Comparison of ENCODE assay signal across 9 cellular contexts in genomic region chr12:94405378-94406116, GRCh38. TPM values are rescaled to one million over a fixed set of nuclear protein-coding genes. Genes with fewer than 3 reads are reported as not detected.
DNase-seq lines count a peak whose midpoint lies in the region; ATAC-seq and TF ChIP-seq lines count a peak whose summit lies in the region.
"Had no signal": no experiment of that assay in that cellular context is flagged by ENCODE, and none has a peak within 500 bp of the region (broad histone marks: within the 10 kb centered on the region; RNA-seq: fewer than 3 reads in every experiment).

No MANE protein-coding gene starts in this region.

- H3K4me3 ChIP-seq in IMR-90 (ENCODE audit: insufficient read depth, low read depth, low read length): 0 out of 2 replicates have a peak overlapping the region, but pooled peaks have one; percentile 4
- peak overlapping the region in 1 of 2 donors; percentile 41 for H3K4me3 ChIP-seq in muscle layer of colon (ENCODE audit: low read depth in 1 of 2, low read length in 2 of 2)
- no peak overlapping the region for H3K4me3 ChIP-seq in mesendoderm (ENCODE audit: low read length)
- H3K4me3 ChIP-seq: cardiac muscle cell had no signal

- no peaks in the 10 kb centered on the region for H3K27me3 Mint-ChIP-seq in naive thymus-derived CD8-positive, alpha-beta T cell

- peak overlapping the region in 4 of 10 donors; percentile 0 to 28 (median 5) for H3K27ac Mint-ChIP-seq in naive thymus-derived CD8-positive, alpha-beta T cell

- H2AK5ac ChIP-seq in IMR-90 (ENCODE audit: low read depth, low read length) (no peak overlapping the region), mesendoderm (ENCODE audit: low read length) (no peak overlapping the region)

- H2BK20ac ChIP-seq in IMR-90 (ENCODE audit: low read depth, low read length): no peak overlapping the region

- no peak overlapping the region for H3K27ac ChIP-seq in IMR-90 (ENCODE audit: insufficient read depth, low read length)
- peak overlapping the region; percentile 24 for H3K27ac ChIP-seq in muscle layer of colon (ENCODE audit: low read depth, low read length)
- no peak overlapping the region for H3K27ac ChIP-seq in mesendoderm (ENCODE audit: low read depth, low read length)
- H3K27ac ChIP-seq: cardiac muscle cell had no signal

- H3K4ac ChIP-seq in IMR-90 (ENCODE audit: low read depth, low read length): no peak overlapping the region
- no peak overlapping the region for H3K4ac ChIP-seq in mesendoderm (ENCODE audit: low read depth, low read length)

- peak overlapping the region; percentile 15; the same call in 1 of the 2 replicates for H4K5ac ChIP-seq in IMR-90 (ENCODE audit: low read depth, low read length)
- H4K5ac ChIP-seq in mesendoderm (ENCODE audit: low read length): no peak overlapping the region

- H2BK15ac ChIP-seq in IMR-90 (ENCODE audit: low read depth, low read length): no peak overlapping the region
- H2BK15ac ChIP-seq in mesendoderm (replicated peaks; ENCODE audit: low read depth): no peak overlapping the region

- H3K4me3 Mint-ChIP-seq in naive thymus-derived CD8-positive, alpha-beta T cell: no peak overlapping the region

- H4K91ac ChIP-seq in IMR-90 (ENCODE audit: insufficient read depth, low read depth, low read length): no peak overlapping the region

- H3K79me1 ChIP-seq in IMR-90 (ENCODE audit: low read depth in 1 of 2, low read length in 2 of 2) (no peaks in the 10 kb centered on the region; a peak in 1 of 4 replicates), mesendoderm (ENCODE audit: low read length) (no peaks in the 10 kb centered on the region)

- no peak overlapping the region for H2AFZ ChIP-seq in IMR-90 (replicated peaks; ENCODE audit: low read length, poor library complexity)

- in situ Hi-C loops in GM13977 (cut with MboI; ENCODE audit: low pct_unique_long_range_greater_than_20kb, low sequenced_read_pairs, unreplicated experiment): no loop called here
- in situ Hi-C loops in IMR-90 (cut with MboI; ENCODE audit: low sequenced_read_pairs): no loop called here

- H3K4me2 ChIP-seq in IMR-90 (ENCODE audit: low read depth, low read length) (peak overlapping the region; percentile 56), mesendoderm (ENCODE audit: low read length) (no peak overlapping the region)

- peak overlapping the region in 1 of 2 experiments; percentile 43; a peak in 1 of 4 replicates for H4K8ac ChIP-seq in IMR-90 (ENCODE audit: low read depth in 2 of 2, low read length in 2 of 2)
- H4K8ac ChIP-seq in mesendoderm (ENCODE audit: low read depth, low read length): no peak overlapping the region

- BruUV-seq in IMR-90 (replicated peaks; lab: Mats Ljungman, UMichigan): no TSS peak

- dilution Hi-C loops in IMR-90 (cut with HindIII; ENCODE audit: low sequenced_read_pairs, unreplicated experiment): no loop called here

- no peak overlapping the region for H3K23ac ChIP-seq in IMR-90 (ENCODE audit: low read depth, low read length)
- H3K23ac ChIP-seq in mesendoderm (ENCODE audit: low read length): no peak overlapping the region

- no peak overlapping the region for H2AK9ac ChIP-seq in IMR-90 (replicated peaks; ENCODE audit: low read depth, low read length, poor library complexity)

- ATAC-seq in GM21515 (IDR thresholded peaks at IDR 0.05; ENCODE audit: unreplicated experiment) (peak; percentile 79), IMR-90 (ENCODE audit: low read depth) (peak; percentile 62)
- no peak for ATAC-seq in naive thymus-derived CD8-positive, alpha-beta T cell

- CTCF ChIA-PET in IMR-90 (lab: Yijun Ruan, JAX): no interaction called here

- peak overlapping the region; percentile 33; the same call in 1 of the 2 replicates for H3K9ac ChIP-seq in IMR-90 (ENCODE audit: low read depth, low read length)
- H3K9ac ChIP-seq in muscle layer of colon (ENCODE audit: low read length): no peak overlapping the region
- no peak overlapping the region for H3K9ac ChIP-seq in mesendoderm (ENCODE audit: low read length)

- no CpG with 5 or more reads among the region's 3 CpGs for WGBS in IMR-90 (ENCODE audit: extremely low coverage in 2 of 2, insufficient read length in 1 of 2), 2 experiments
- WGBS in mesendoderm (ENCODE audit: extremely low coverage, insufficient coverage, low lambda C conversion rate): no CpG with 5 or more reads among the region's 3 CpGs

- peaks cover 20 to 29% (median 28%) of the 10 kb centered on the region in 3 donors for H3K36me3 Mint-ChIP-seq in naive thymus-derived CD8-positive, alpha-beta T cell

- H3K27me3 ChIP-seq in IMR-90 (ENCODE audit: control insufficient read depth, insufficient read depth, low read length) (no peaks in the 10 kb centered on the region), muscle layer of colon (ENCODE audit: control insufficient read depth in 1 of 2, insufficient read depth in 2 of 2, low read length in 2 of 2) (no peaks in the 10 kb centered on the region), mesendoderm (ENCODE audit: insufficient read depth, low read length, poor library complexity) (no peaks in the 10 kb centered on the region)
- H3K27me3 ChIP-seq: cardiac muscle cell had no signal

- H3K9me3 Mint-ChIP-seq in naive thymus-derived CD8-positive, alpha-beta T cell: peaks cover 0 to 8% (median 2%) of the 10 kb centered on the region in 9 donors

- 0 out of 2 replicates have a peak, but pooled peaks cover 5% of the 10 kb centered on the region for H3K9me1 ChIP-seq in IMR-90 (ENCODE audit: insufficient read depth, low read length)

- POLR2A ChIA-PET in IMR-90 (lab: Charles Lee; ENCODE audit: unreplicated experiment): no interaction called here
- POLR2A ChIA-PET in naive thymus-derived CD8-positive, alpha-beta T cell (lab: Charles Lee): no interaction called here

- H3K4me1 Mint-ChIP-seq in naive thymus-derived CD8-positive, alpha-beta T cell: peaks cover 7 to 13% (median 11%) of the 10 kb centered on the region in 4 donors

- H2BK120ac ChIP-seq in IMR-90 (ENCODE audit: low read depth, low read length) (no peak overlapping the region), mesendoderm (ENCODE audit: low read depth, low read length) (no peak overlapping the region)

- no peak for TF ChIP-seq POLR2A in IMR-90 (IDR thresholded peaks at IDR 0.05; ENCODE audit: low read depth, low read length)

- H3K14ac ChIP-seq in IMR-90 (replicated peaks; ENCODE audit: low read depth, low read length): no peak overlapping the region; the same call in 1 of the 2 replicates

- no peak for TF ChIP-seq RAD21 in IMR-90 (IDR thresholded peaks at IDR 0.05; ENCODE audit: low read length)

- intact Hi-C loops in IMR-90 (cut with micrococcal nuclease): no loop called here

- H2BK5ac ChIP-seq in IMR-90 (ENCODE audit: low read depth, low read length, poor library complexity, severe bottlenecking) (no peak overlapping the region), mesendoderm (ENCODE audit: low read length) (no peak overlapping the region)

- H3K79me2 ChIP-seq in mesendoderm (ENCODE audit: control insufficient read depth, insufficient read depth, low read length): no peaks in the 10 kb centered on the region

- TF ChIP-seq CTCF in GM13977 (IDR thresholded peaks at IDR 0.05; ENCODE audit: extremely low read depth, insufficient read depth, missing control alignments): no peak
- TF ChIP-seq CTCF in IMR-90 (conservative IDR thresholded peaks at IDR 0.05; ENCODE audit: low read depth, low read length): no peak

- peaks cover 1% of the 10 kb centered on the region; the same call in 1 of the 2 replicates for H3K36me3 ChIP-seq in IMR-90 (ENCODE audit: control insufficient read depth, insufficient read depth, low read length)
- no peaks in the 10 kb centered on the region for H3K36me3 ChIP-seq in muscle layer of colon (ENCODE audit: insufficient read depth, low read length)
- no peaks in the 10 kb centered on the region for H3K36me3 ChIP-seq in mesendoderm (ENCODE audit: control insufficient read depth, insufficient read depth, low read length)

- H3K9me3 ChIP-seq in IMR-90 (ENCODE audit: control insufficient read depth, insufficient read depth, low read length): no peaks in the 10 kb centered on the region
- no peaks in the 10 kb centered on the region for H3K9me3 ChIP-seq in muscle layer of colon (ENCODE audit: low read length)

- no peaks in the 10 kb centered on the region for H4K20me1 ChIP-seq in IMR-90 (ENCODE audit: insufficient read depth, low read length)

- DNase-seq in GM13977 (ENCODE audit: low spot score): peak; percentile 11
- DNase-seq in IMR-90: no peak
- DNase-seq in occipital lobe (lab: John Stamatoyannopoulos, UW): no peak
- DNase-seq in mesendoderm: no peak
- no peak for DNase-seq in naive thymus-derived CD8-positive, alpha-beta T cell
- DNase-seq in NOMO-1 treated with DMSO at 0.1 percent for 48 hours (lab: John Stamatoyannopoulos, UW; ENCODE audit: unreplicated experiment): no peak

- H3K4me1 ChIP-seq in IMR-90 (ENCODE audit: control insufficient read depth, insufficient read depth, low read length): no peaks in the 10 kb centered on the region
- H3K4me1 ChIP-seq in muscle layer of colon (ENCODE audit: insufficient read depth, low read length): peaks cover 20% of the 10 kb centered on the region
- H3K4me1 ChIP-seq in mesendoderm (ENCODE audit: control insufficient read depth, low read depth, low read length): no peaks in the 10 kb centered on the region

- H3K56ac ChIP-seq in IMR-90 (ENCODE audit: extremely low read depth, insufficient read depth, low read length) (no peak overlapping the region), mesendoderm (ENCODE audit: low read length) (no peak overlapping the region)

- H3K18ac ChIP-seq in IMR-90 (ENCODE audit: low read depth, low read length): no peak overlapping the region
- H3K18ac ChIP-seq in mesendoderm (ENCODE audit: low read length): no peak overlapping the region

TF ChIP-seq in IMR-90, 13 proteins besides CTCF, POLR2A, EP300 and RAD21:
- TF ChIP-seq USF2 (IDR thresholded peaks at IDR 0.05; ENCODE audit: low read depth, low read length): no peak
TF ChIP-seq in IMR-90: peak in this region for 0.

RNA-seq across cellular contexts. Expression of gene CEP83, which starts 54.1 kb away (rescaled TPM):
- total RNA-seq in IMR-90 (2012; rRNA removed) (3.9 and 8.9 TPM in 2 replicates), occipital lobe (19.7 TPM)
- polyA plus RNA-seq in IMR-90 (2012; rRNA removed): 5.9 and 8.9 TPM in 2 replicates
- polyA plus RNA-seq in IMR-90 (2012; cell fraction: cytosol; rRNA removed): 0.47 and 1.2 TPM in 2 replicates
- 8.4 and 20.1 TPM in 2 replicates for polyA plus RNA-seq in IMR-90 (2012; cell fraction: nucleus; rRNA removed; ENCODE audit: low replicate concordance)
- polyA plus RNA-seq in mesendoderm (2013, experiment 1 of 2): 12.5 TPM
- 11.2 TPM for polyA plus RNA-seq in mesendoderm (2013, experiment 2 of 2)
- total RNA-seq in naive thymus-derived CD8-positive, alpha-beta T cell: 10 to 100 TPM; 15.9 to 17.4 TPM
- 1 to 10 TPM; 5.7 to 6.6 (median 6.0) TPM for polyA plus RNA-seq in naive thymus-derived CD8-positive, alpha-beta T cell

Comparison
In these comparisons a context has a peak if more than half of its experiments do, and no peak if none do; other contexts are left out.
1. ATAC-seq: peak in GM21515 (single experiment) and IMR-90 (single experiment); none in naive thymus-derived CD8-positive, alpha-beta T cell (0 of 2).